In the genomic region with DNA sequence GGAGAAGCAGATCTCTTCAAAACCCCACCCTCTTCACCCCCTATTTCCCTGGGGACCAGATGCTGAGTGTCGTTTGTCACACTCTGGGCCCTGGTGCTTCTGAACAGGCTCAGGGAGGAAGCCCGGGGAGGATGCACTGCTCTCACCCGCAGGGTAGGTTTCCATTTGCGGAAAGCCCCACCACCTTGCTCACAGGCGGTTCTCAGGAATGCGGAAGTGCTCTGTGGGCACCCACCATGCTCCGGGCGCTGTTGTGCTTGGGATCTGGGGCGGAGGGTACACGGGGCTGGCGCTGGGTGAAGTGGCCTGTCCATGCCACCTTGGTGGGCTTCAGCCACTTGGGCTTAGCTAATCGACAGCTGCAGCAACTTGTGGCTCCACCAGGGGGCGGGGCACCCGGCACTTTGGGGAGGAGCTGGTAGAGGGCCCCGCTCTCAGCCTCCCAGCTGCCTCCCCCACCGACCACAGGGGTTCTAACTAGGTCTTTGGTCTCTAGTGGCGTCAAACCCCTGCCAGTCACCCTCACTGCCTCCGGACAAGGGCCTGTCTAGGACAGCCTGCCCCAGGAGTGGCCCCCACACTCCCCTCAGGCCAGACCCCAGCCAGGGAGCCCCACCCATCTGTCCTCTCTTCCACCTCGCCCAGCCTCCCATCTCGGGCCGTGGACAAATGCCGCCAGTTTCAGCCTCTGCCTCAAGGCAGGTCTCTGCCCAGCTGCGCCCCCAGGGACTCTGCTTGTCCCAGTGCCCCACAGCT, we compare ENCODE assay signal across 9 cellular contexts. TPM values are rescaled to one million over a fixed set of nuclear protein-coding genes. Genes with fewer than 3 reads are reported as not detected.
A peak's percentile ranks its signal among the peaks of the same experiment; 100 is the strongest.
DNase-seq lines count a peak whose midpoint lies in the region; ATAC-seq, FAIRE-seq and TF ChIP-seq lines count a peak whose summit lies in the region.
"Had no signal": no experiment of that assay in that cellular context is flagged by ENCODE, and none has a peak within 500 bp of the region (broad histone marks: within the 10 kb centered on the region; RNA-seq: fewer than 3 reads in every experiment).

No MANE protein-coding gene starts in this region.

- peaks cover 17 to 44% (median 22%) of the 10 kb centered on the region in 3 donors for H3K36me3 ChIP-seq in esophagus squamous epithelium
- peaks cover 40% of the 10 kb centered on the region for H3K36me3 ChIP-seq in suprapubic skin

- no peak overlapping the region; a peak in 1 of 6 replicates for H3K27ac ChIP-seq in A549
- peak overlapping the region; percentile 53 to 82 (median 72) for H3K27ac ChIP-seq in esophagus squamous epithelium
- H3K27ac ChIP-seq in suprapubic skin, result peak overlapping the region; percentile 60

- FAIRE-seq in A549 (lab: Jason Lieb, UNC), result no peak

- H3K4me1 ChIP-seq in A549 (no peaks in the 10 kb centered on the region), esophagus squamous epithelium (peaks cover 13 to 29% (median 15%) of the 10 kb centered on the region in 3 donors), suprapubic skin (peaks cover 28% of the 10 kb centered on the region)

- TF ChIP-seq EP300 in A549 (IDR thresholded peaks at IDR 0.05) (no peak), suprapubic skin (IDR thresholded peaks at IDR 0.05) (no peak)

- intact Hi-C loops in esophagus squamous epithelium (cut with DNase I), result no loop called here

- peak; percentile 55 to 82; a peak in 5 of 6 replicates for ATAC-seq in A549
- peak; percentile 79 for ATAC-seq in GM18502 (IDR thresholded peaks at IDR 0.05; ENCODE audit: poor library complexity, unreplicated experiment)
- peak; percentile 58 for ATAC-seq in HG02970 (IDR thresholded peaks at IDR 0.05; ENCODE audit: low FRiP score, unreplicated experiment)
- peak; percentile 60 for ATAC-seq in omental fat pad (ENCODE audit: low FRiP score)

- WGBS in A549 (ENCODE audit: missing lambda C conversion rate), result 68% methylated on average over 18 of the region's 23 CpGs
- WGBS in esophagus squamous epithelium, 2 donors, result 9 to 19% methylated on average over 5 to 6 of the region's 23 CpGs
- 6% methylated on average over 4 of the region's 23 CpGs for WGBS in suprapubic skin

- H3K27me3 ChIP-seq in esophagus squamous epithelium, result peaks cover 0 to 28% (median 0%) of the 10 kb centered on the region in 4 donors
- H3K27me3 ChIP-seq in suprapubic skin, result peaks cover 17% of the 10 kb centered on the region

- peak in 1 of 2 experiments; percentile 46 for DNase-seq in A549 (ENCODE audit: low read depth in 1 of 2, low spot score in 1 of 2)
- peak; percentile 56 for DNase-seq in NOMO-1 treated with dmso at 0.1 percent for 144 hours (lab: John Stamatoyannopoulos, UW; ENCODE audit: unreplicated experiment)
- DNase-seq in activated CD8-positive, alpha-beta memory T cell treated with anti-CD3 and anti-CD28 coated beads, Interleukin-2, amount 50 U/mL, for 4 hours, result peak; percentile 77
- DNase-seq in esophagus squamous epithelium (lab: John Stamatoyannopoulos, UW), result no peak
- DNase-seq in omental fat pad (ENCODE audit: low spot score), result no peak
- peak; percentile 83 to 85 for DNase-seq in suprapubic skin (ENCODE audit: low spot score in 2 of 2)

- POLR2A ChIA-PET in A549 (lab: Yijun Ruan, JAX), result interaction anchor here (1.7 kb wide), 1 partner anchor 16 kb away, joined by 9 read pairs; a partner anchor contains a TSS

- CTCF ChIA-PET in A549 (lab: Yijun Ruan, JAX), result interaction anchor here (0.8 to 10.2 kb wide), 30 partner anchors 8 to 291 kb away, joined by 3 to 181 read pairs (median 4); a partner anchor contains a TSS

- TF ChIP-seq CTCF in A549 (IDR thresholded peaks at IDR 0.05) (peak; percentile 54), esophagus squamous epithelium (IDR thresholded peaks at IDR 0.05) (peak; percentile 45 to 74 (median 64)), omental fat pad (IDR thresholded peaks at IDR 0.05) (peak in 1 of 3 donors; percentile 48), suprapubic skin (IDR thresholded peaks at IDR 0.05) (peak; percentile 13 to 73)

- H3K4me2 ChIP-seq in A549, result no peak overlapping the region

- no peak overlapping the region for H3K4me3 ChIP-seq in A549
- peak overlapping the region; percentile 17 to 63 (median 42) for H3K4me3 ChIP-seq in esophagus squamous epithelium
- peak overlapping the region; percentile 43 for H3K4me3 ChIP-seq in suprapubic skin

- TF ChIP-seq POLR2A in A549 (IDR thresholded peaks at IDR 0.05; ENCODE audit: low read length) (no peak), esophagus squamous epithelium (IDR thresholded peaks at IDR 0.05) (peak in 1 of 4 donors; percentile 25), suprapubic skin (IDR thresholded peaks at IDR 0.05) (peak in 1 of 2 donors; percentile 11)

- 0 out of 5 replicates have a peak, but pooled peaks of 1 of the 2 experiments have one; percentile 27 for TF ChIP-seq RAD21 in A549 (conservative IDR thresholded peaks at IDR 0.05 in 1 of 2, IDR thresholded peaks at IDR 0.05 in 1 of 2)

- no peaks in the 10 kb centered on the region for H3K9me3 ChIP-seq in A549
- H3K9me3 ChIP-seq in esophagus squamous epithelium, result no peaks in the 10 kb centered on the region
- H3K9me3 ChIP-seq in suprapubic skin, result no peaks in the 10 kb centered on the region

TF ChIP-seq in A549, 52 proteins besides CTCF, POLR2A, EP300 and RAD21 (continues in another document):
- TF ChIP-seq SMC3 (IDR thresholded peaks at IDR 0.05), result peak; percentile 35; the same call in 1 of the 3 replicates
- TF ChIP-seq, protein P1, sequence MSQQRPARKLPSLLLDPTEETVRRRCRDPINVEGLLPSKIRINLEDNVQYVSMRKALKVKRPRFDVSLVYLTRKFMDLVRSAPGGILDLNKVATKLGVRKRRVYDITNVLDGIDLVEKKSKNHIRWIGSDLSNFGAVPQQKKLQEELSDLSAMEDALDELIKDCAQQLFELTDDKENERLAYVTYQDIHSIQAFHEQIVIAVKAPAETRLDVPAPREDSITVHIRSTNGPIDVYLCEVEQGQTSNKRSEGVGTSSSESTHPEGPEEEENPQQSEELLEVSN (IDR thresholded peaks at IDR 0.05; ENCODE audit: borderline replicate concordance, low read depth), result no peak
- no peak for TF ChIP-seq PHF8 (IDR thresholded peaks at IDR 0.05; ENCODE audit: borderline replicate concordance, low read depth)
- TF ChIP-seq, protein P2, sequence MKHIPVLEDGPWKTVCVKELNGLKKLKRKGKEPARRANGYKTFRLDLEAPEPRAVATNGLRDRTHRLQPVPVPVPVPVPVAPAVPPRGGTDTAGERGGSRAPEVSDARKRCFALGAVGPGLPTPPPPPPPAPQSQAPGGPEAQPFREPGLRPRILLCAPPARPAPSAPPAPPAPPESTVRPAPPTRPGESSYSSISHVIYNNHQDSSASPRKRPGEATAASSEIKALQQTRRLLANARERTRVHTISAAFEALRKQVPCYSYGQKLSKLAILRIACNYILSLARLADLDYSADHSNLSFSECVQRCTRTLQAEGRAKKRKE (CRISPR knock-in tag; IDR thresholded peaks at IDR 0.05; ENCODE audit: low read depth), result no peak
- no peak for TF ChIP-seq POLR2AphosphoS2 (conservative IDR thresholded peaks at IDR 0.05; ENCODE audit: low read length)

RNA-seq across cellular contexts. Expression of a gene that starts 7.4 kb away (rescaled TPM):
- 78.8 and 95.1 TPM in 2 replicates for polyA plus RNA-seq in A549 (2011; rRNA removed)
- 221 and 240 TPM in 2 replicates for polyA plus RNA-seq in A549 (2012; cell fraction: cytosol; rRNA removed)
- 604 and 688 TPM in 2 replicates for polyA plus RNA-seq in A549 (2012; cell fraction: nucleus; rRNA removed)
- 163 to 176 TPM (median 164 TPM) in 3 replicates for polyA plus RNA-seq in A549 (2017; fragmentation: RNase III; extraction: RNeasy Plus Mini Kit Qiagen cat#74134 plus additional on column Dnase treatment)
- polyA minus RNA-seq in A549 (2011; rRNA and poly(A)+ RNA removed), result 65.6 and 104 TPM in 2 replicates
- 100 to 1,000 TPM; 206 to 260 (median 254) TPM for total RNA-seq in esophagus squamous epithelium
- total RNA-seq in omental fat pad, result 100 to 1,000 TPM; 143 to 233 (median 165) TPM
- 100 to 1,000 TPM; 200 to 361 (median 275) TPM for total RNA-seq in suprapubic skin

RNA-seq across cellular contexts. Expression of a gene that starts 15.6 kb away (rescaled TPM):
- polyA plus RNA-seq in A549 (2011; rRNA removed) (1.8 and 2.6 TPM in 2 replicates), A549 (2017; fragmentation: RNase III; extraction: RNeasy Plus Mini Kit Qiagen cat#74134 plus additional on column Dnase treatment) (5.4 to 7.8 TPM (median 5.6 TPM) in 3 replicates)
- 10.3 and 13.0 TPM in 2 replicates for polyA plus RNA-seq in A549 (2012; cell fraction: cytosol; rRNA removed)
- 24.4 and 25.6 TPM in 2 replicates for polyA plus RNA-seq in A549 (2012; cell fraction: nucleus; rRNA removed)
- polyA minus RNA-seq in A549 (2011; rRNA and poly(A)+ RNA removed), result 1.0 and 3.1 TPM in 2 replicates
- total RNA-seq in esophagus squamous epithelium (10 to 100 TPM; 37.5 to 68.0 (median 47.0) TPM), omental fat pad (10 to 100 TPM in 2 of 4 donors, 1 to 10 TPM in 2; 5.5 to 15.4 (median 9.7) TPM), suprapubic skin (10 to 100 TPM; 33.9 to 48.8 (median 46.3) TPM)

RNA-seq across cellular contexts. Expression of a gene that starts 25.4 kb away (rescaled TPM):
- polyA plus RNA-seq in A549 (2011; rRNA removed) (not detected in 2 replicates), A549 (2017; fragmentation: RNase III; extraction: RNeasy Plus Mini Kit Qiagen cat#74134 plus additional on column Dnase treatment) (not detected in 3 replicates)
- not detected in 2 replicates for polyA plus RNA-seq in A549 (2012; cell fraction: cytosol; rRNA removed)
- polyA plus RNA-seq in A549 (2012; cell fraction: nucleus; rRNA removed), result not detected in 2 replicates
- polyA minus RNA-seq in A549 (2011; rRNA and poly(A)+ RNA removed), result not detected in 2 replicates
- total RNA-seq in esophagus squamous epithelium (not detected), omental fat pad (not detected), suprapubic skin (not detected)
- total RNA-seq: HT1080 had no signal

RNA-seq across cellular contexts. Expression of a gene that starts 30.5 kb away (rescaled TPM):
- polyA plus RNA-seq in A549 (2011; rRNA removed) (1,034 and 1,447 TPM in 2 replicates), A549 (2017; fragmentation: RNase III; extraction: RNeasy Plus Mini Kit Qiagen cat#74134 plus additional on column Dnase treatment) (971 to 1,024 TPM (median 991 TPM) in 3 replicates)
- 2,495 and 2,700 TPM in 2 replicates for polyA plus RNA-seq in A549 (2012; cell fraction: cytosol; rRNA removed)
- 1,960 and 2,470 TPM in 2 replicates for polyA plus RNA-seq in A549 (2012; cell fraction: nucleus; rRNA removed)
- 1,056 and 1,218 TPM in 2 replicates for polyA minus RNA-seq in A549 (2011; rRNA and poly(A)+ RNA removed)
- total RNA-seq in esophagus squamous epithelium (1,000 to 10,000 TPM; 2,883 to 4,990 (median 3,239) TPM), omental fat pad (100 to 1,000 TPM; 435 to 948 (median 670) TPM), suprapubic skin (1,000 to 10,000 TPM in 3 of 4 donors, 100 to 1,000 TPM in 1; 564 to 1,559 (median 1,256) TPM)

RNA-seq across cellular contexts. Expression of a gene that starts 36.4 kb away (rescaled TPM):
- polyA plus RNA-seq in A549 (2011; rRNA removed) (1.4 and 1.8 TPM in 2 replicates), A549 (2017; fragmentation: RNase III; extraction: RNeasy Plus Mini Kit Qiagen cat#74134 plus additional on column Dnase treatment) (0.62 to 1.1 TPM (median 1.0 TPM) in 3 replicates)
- polyA plus RNA-seq in A549 (2012; cell fraction: cytosol; rRNA removed), result 1.5 and 2.3 TPM in 2 replicates
- 3.0 and 3.6 TPM in 2 replicates for polyA plus RNA-seq in A549 (2012; cell fraction: nucleus; rRNA removed)
- polyA minus RNA-seq in A549 (2011; rRNA and poly(A)+ RNA removed), result 1.2 TPM in 2 replicates
- total RNA-seq in esophagus squamous epithelium (under 1 TPM in 1 of 4 donors, not detected in 3; 0.44 TPM), omental fat pad (not detected), suprapubic skin (not detected)
- total RNA-seq: HT1080 had no signal

Comparison
In these comparisons a context has a peak if more than half of its experiments do, and no peak if none do; other contexts are left out.
1. DNase-seq: peak in NOMO-1 treated with dmso at 0.1 percent for 144 hours (single experiment), activated CD8-positive, alpha-beta memory T cell treated with anti-CD3 and anti-CD28 coated beads, Interleukin-2, amount 50 U/mL, for 4 hours (single experiment) and suprapubic skin (2 of 2); none in esophagus squamous epithelium (single experiment) and omental fat pad (single experiment).
2. H3K27ac ChIP-seq: peak in esophagus squamous epithelium (4 of 4) and suprapubic skin (single experiment); none in A549 (0 of 2).
3. Peak in every context shown above with its lines, with median percentiles within 50 percentile points of each other: ATAC-seq.